Comparison of ENCODE assay signal across 37 cellular contexts in genomic region chr13:99876651-99877050, GRCh38.
"Had no signal": no experiment of that assay in that cellular context is flagged by ENCODE, and none has a peak within 500 bp of the region (broad histone marks: within the 10 kb centered on the region; RNA-seq: fewer than 3 reads in every experiment).

No MANE protein-coding gene starts in this region.

- DNase-seq: activated CD4-positive, alpha-beta memory T cell treated with anti-CD3 and anti-CD28 coated beads, Interleukin-2, amount 10 ng/mL, durations not matched to agents 7 days and 5 days; activated CD4-positive, alpha-beta T cell treated with anti-CD3 and anti-CD28 coated beads for 1 hour; activated CD4-positive, alpha-beta T cell treated with anti-CD3 and anti-CD28 coated beads for 48 hours; activated CD4-positive, CD25-positive, alpha-beta regulatory T cell; activated CD8-positive, alpha-beta memory T cell treated with anti-CD3 and anti-CD28 coated beads for 24 hours; activated CD8-positive, alpha-beta memory T cell treated with anti-CD3 and anti-CD28 coated beads, Interleukin-2, amount 10 ng/mL, durations not matched to agents 7 days and 5 days; activated CD8-positive, alpha-beta memory T cell treated with anti-CD3 and anti-CD28 coated beads, Interleukin-2, amount 50 U/mL, for 48 hours; activated effector memory CD4-positive, alpha-beta T cell treated with Interleukin-2 at 50 U/mL for 16 hours; activated naive CD4-positive, alpha-beta T cell treated with anti-CD3 and anti-CD28 coated beads, Interleukin-2, amount 10 ng/mL, durations not matched to agents 7 days and 5 days; activated naive CD8-positive, alpha-beta T cell treated with anti-CD3 and anti-CD28 coated beads, Interleukin-2, amount 50 U/mL, for 24 hours; activated T-cell treated with anti-CD3 and anti-CD28 coated beads, Interleukin-2, amount 50 U/mL, for 48 hours; anterior cingulate cortex; caudate nucleus; Kasumi-1; MG63; NCI-H1105; NCI-H1417 treated with DMSO at 0.1 percent for 48 hours; NCI-H187 treated with DMSO at 0.1 percent for 48 hours; NCI-H2081; NCI-H2171 treated with DMSO at 0.1 percent for 48 hours; NCI-H2227 treated with DMSO at 0.1 percent for 48 hours; NCI-H446; NCI-H510A treated with DMSO at 0.1 percent for 48 hours; NCI-H526 treated with DMSO at 0.1 percent for 48 hours; NCI-H774; PC-3; Peyer's patch; SIG-M5; T-cell; T-helper 2 cell; T-helper 9 cell had no signal

- H3K36me3 Mint-ChIP-seq: activated CD8-positive, alpha-beta memory T cell treated with anti-CD3 and anti-CD28 coated beads, Interleukin-2, amount 10 ng/mL, durations not matched to agents 7 days and 5 days; activated naive CD4-positive, alpha-beta T cell treated with anti-CD3 and anti-CD28 coated beads, Interleukin-2, amount 10 ng/mL, durations not matched to agents 7 days and 5 days; activated naive CD8-positive, alpha-beta T cell; brain had no signal

- H3K36me3 ChIP-seq: MG63, Peyer's patch had no signal

- H3K9me3 ChIP-seq: MG63, Peyer's patch had no signal

- ATAC-seq: activated CD8-positive, alpha-beta memory T cell treated with anti-CD3 and anti-CD28 coated beads, Interleukin-2, amount 10 ng/mL, durations not matched to agents 7 days and 5 days; activated naive CD8-positive, alpha-beta T cell treated with anti-CD3 and anti-CD28 coated beads, Interleukin-2, amount 50 U/mL, for 24 hours; PC-3; Right ventricle myocardium inferior; SK-N-SH treated with all-trans-retinoic acid at 6 μM for 48 hours; T-cell had no signal

- H3K4me3 ChIP-seq: MG63, Peyer's patch had no signal

- H3K27me3 Mint-ChIP-seq: activated naive CD8-positive, alpha-beta T cell had no signal

- H3K4me3 Mint-ChIP-seq: activated CD4-positive, alpha-beta memory T cell treated with anti-CD3 and anti-CD28 coated beads, Interleukin-2, amount 10 ng/mL, durations not matched to agents 7 days and 5 days; activated CD8-positive, alpha-beta memory T cell treated with anti-CD3 and anti-CD28 coated beads, Interleukin-2, amount 10 ng/mL, durations not matched to agents 7 days and 5 days; activated naive CD4-positive, alpha-beta T cell treated with anti-CD3 and anti-CD28 coated beads, Interleukin-2, amount 10 ng/mL, durations not matched to agents 7 days and 5 days; activated naive CD8-positive, alpha-beta T cell; activated naive CD8-positive, alpha-beta T cell treated with anti-CD3 and anti-CD28 coated beads, Interleukin-2, amount 50 U/mL, for 24 hours; brain; T-cell had no signal

- H3K9me3 Mint-ChIP-seq: activated CD4-positive, alpha-beta memory T cell treated with anti-CD3 and anti-CD28 coated beads, Interleukin-2, amount 10 ng/mL, durations not matched to agents 7 days and 5 days; activated naive CD4-positive, alpha-beta T cell treated with anti-CD3 and anti-CD28 coated beads, Interleukin-2, amount 10 ng/mL, durations not matched to agents 7 days and 5 days; activated naive CD8-positive, alpha-beta T cell treated with anti-CD3 and anti-CD28 coated beads, Interleukin-2, amount 50 U/mL, for 24 hours; brain; T-cell had no signal

- H3K4me1 ChIP-seq: Peyer's patch had no signal

- H3K27me3 ChIP-seq: MG63, Peyer's patch had no signal

- H3K27ac Mint-ChIP-seq: activated CD4-positive, alpha-beta memory T cell treated with anti-CD3 and anti-CD28 coated beads, Interleukin-2, amount 10 ng/mL, durations not matched to agents 7 days and 5 days; activated CD8-positive, alpha-beta memory T cell treated with anti-CD3 and anti-CD28 coated beads, Interleukin-2, amount 10 ng/mL, durations not matched to agents 7 days and 5 days; activated naive CD4-positive, alpha-beta T cell treated with anti-CD3 and anti-CD28 coated beads, Interleukin-2, amount 10 ng/mL, durations not matched to agents 7 days and 5 days; activated naive CD8-positive, alpha-beta T cell; activated naive CD8-positive, alpha-beta T cell treated with anti-CD3 and anti-CD28 coated beads, Interleukin-2, amount 50 U/mL, for 24 hours; T-cell had no signal

- H3K4me1 Mint-ChIP-seq: activated CD4-positive, alpha-beta memory T cell treated with anti-CD3 and anti-CD28 coated beads, Interleukin-2, amount 10 ng/mL, durations not matched to agents 7 days and 5 days; activated CD8-positive, alpha-beta memory T cell treated with anti-CD3 and anti-CD28 coated beads, Interleukin-2, amount 10 ng/mL, durations not matched to agents 7 days and 5 days; activated naive CD4-positive, alpha-beta T cell treated with anti-CD3 and anti-CD28 coated beads, Interleukin-2, amount 10 ng/mL, durations not matched to agents 7 days and 5 days; activated naive CD8-positive, alpha-beta T cell treated with anti-CD3 and anti-CD28 coated beads, Interleukin-2, amount 50 U/mL, for 24 hours; T-cell had no signal

- H3K27ac ChIP-seq: Peyer's patch, RWPE1, VCaP had no signal
